In genomic region chr5:31866166-31866565, GRCh38 we compare ENCODE assay signal across 17 cellular contexts.
"Had no signal": no experiment of that assay in that cellular context is flagged by ENCODE, and none has a peak within 500 bp of the region (broad histone marks: within the 10 kb centered on the region; RNA-seq: fewer than 3 reads in every experiment).

No MANE protein-coding gene starts in this region.

- ATAC-seq: esophagus mucosa; gastroesophageal sphincter; left lung; stimulated activated naive B cell treated with anti-CD40 and anti-IgM and Interleukin-4, amounts not matched to agents 10 μg/mL and 1 μg/mL and 100 μg/mL, for 72 hours; WTC11 had no signal

- H3K9me3 ChIP-seq: ascending aorta, heart left ventricle, left lung, tibial nerve had no signal

- H3K27me3 Mint-ChIP-seq: progenitor cell of endocrine pancreas had no signal

- H3K36me3 Mint-ChIP-seq: stimulated activated naive B cell treated with anti-CD40 and anti-IgM and Interleukin-4, amounts not matched to agents 10 μg/mL and 1 μg/mL and 100 μg/mL, for 72 hours; WTC11 had no signal

- DNase-seq: activated CD4-positive, alpha-beta T cell treated with anti-CD3 and anti-CD28 coated beads, Interleukin-2, amount 50 U/mL, for 1 hour; activated effector memory CD4-positive, alpha-beta T cell treated with anti-CD3 and anti-CD28 coated beads, Interleukin-2, amount 50 U/mL, for 16 hours; cortex of kidney; effector CD4-positive, alpha-beta T cell; heart left ventricle; left lung; midbrain; occipital lobe; stimulated activated naive B cell treated with anti-CD40 and anti-IgM and Interleukin-4, amounts not matched to agents 10 μg/mL and 1 μg/mL and 100 μg/mL, for 72 hours; substantia nigra had no signal

- H3K4me3 ChIP-seq: ascending aorta, gastroesophageal sphincter, heart left ventricle, left lung, tibial nerve had no signal

- H3K4me1 Mint-ChIP-seq: central memory CD8-positive, alpha-beta T cell; stimulated activated naive B cell treated with anti-CD40 and anti-IgM and Interleukin-4, amounts not matched to agents 10 μg/mL and 1 μg/mL and 100 μg/mL, for 72 hours had no signal

- H3K27me3 ChIP-seq: ascending aorta, heart left ventricle, left lung, tibial nerve had no signal

- H3K9me3 Mint-ChIP-seq: central memory CD8-positive, alpha-beta T cell; stimulated activated naive B cell treated with anti-CD40 and anti-IgM and Interleukin-4, amounts not matched to agents 10 μg/mL and 1 μg/mL and 100 μg/mL, for 72 hours; WTC11 had no signal

- H3K27ac ChIP-seq: ascending aorta, gastroesophageal sphincter, heart left ventricle, left lung had no signal

- H3K4me3 Mint-ChIP-seq: central memory CD8-positive, alpha-beta T cell; stimulated activated naive B cell treated with anti-CD40 and anti-IgM and Interleukin-4, amounts not matched to agents 10 μg/mL and 1 μg/mL and 100 μg/mL, for 72 hours; WTC11 had no signal

- H3K27ac Mint-ChIP-seq: progenitor cell of endocrine pancreas; stimulated activated naive B cell treated with anti-CD40 and anti-IgM and Interleukin-4, amounts not matched to agents 10 μg/mL and 1 μg/mL and 100 μg/mL, for 72 hours; WTC11 had no signal
